ENCODE assay signal across 1 cellular context in the genomic region with DNA sequence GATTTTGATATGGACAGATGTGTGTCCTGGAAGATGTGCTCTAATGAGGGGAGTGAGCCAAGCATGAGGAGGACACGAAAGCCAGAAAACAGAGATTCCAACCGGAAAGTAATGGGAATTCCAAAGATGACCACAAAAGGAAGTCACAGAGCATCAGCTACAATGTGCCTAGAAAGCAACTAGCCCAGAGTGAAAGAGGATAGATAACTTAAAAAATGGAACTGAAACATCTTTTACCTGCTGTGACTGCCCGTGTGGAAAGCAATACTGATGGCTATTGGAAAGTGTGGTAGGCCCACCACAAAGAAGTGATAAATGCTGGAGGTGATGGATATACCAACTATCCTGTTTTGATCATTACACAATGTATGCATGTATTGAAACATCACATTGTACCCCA.
TF ChIP-seq lines count a peak whose summit lies in the region.

No MANE protein-coding gene starts in this region.

TF ChIP-seq in GM23338, 12 proteins besides CTCF, POLR2A, EP300 and RAD21:
- TF ChIP-seq ZNF462 (CRISPR knock-in tag; IDR thresholded peaks at IDR 0.05) (no peak), POLR2AphosphoS5 (IDR thresholded peaks at IDR 0.05; ENCODE audit: low read depth) (no peak), ZNF331 (CRISPR knock-in tag; IDR thresholded peaks at IDR 0.05; ENCODE audit: low read depth) (no peak), EZH2 (IDR thresholded peaks at IDR 0.05; ENCODE audit: low read depth, unreplicated experiment) (no peak), ZNF114 (CRISPR knock-in tag; IDR thresholded peaks at IDR 0.05) (no peak), NANOG (IDR thresholded peaks at IDR 0.05; ENCODE audit: borderline replicate concordance) (no peak), EZH2phosphoT487 (IDR thresholded peaks at IDR 0.05; ENCODE audit: unreplicated experiment) (no peak), STAT1 (IDR thresholded peaks at IDR 0.05; ENCODE audit: unreplicated experiment) (no peak), JUNB (IDR thresholded peaks at IDR 0.05; ENCODE audit: unreplicated experiment) (no peak)
- TF ChIP-seq, protein P1, sequence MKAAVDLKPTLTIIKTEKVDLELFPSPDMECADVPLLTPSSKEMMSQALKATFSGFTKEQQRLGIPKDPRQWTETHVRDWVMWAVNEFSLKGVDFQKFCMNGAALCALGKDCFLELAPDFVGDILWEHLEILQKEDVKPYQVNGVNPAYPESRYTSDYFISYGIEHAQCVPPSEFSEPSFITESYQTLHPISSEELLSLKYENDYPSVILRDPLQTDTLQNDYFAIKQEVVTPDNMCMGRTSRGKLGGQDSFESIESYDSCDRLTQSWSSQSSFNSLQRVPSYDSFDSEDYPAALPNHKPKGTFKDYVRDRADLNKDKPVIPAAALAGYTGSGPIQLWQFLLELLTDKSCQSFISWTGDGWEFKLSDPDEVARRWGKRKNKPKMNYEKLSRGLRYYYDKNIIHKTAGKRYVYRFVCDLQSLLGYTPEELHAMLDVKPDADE (IDR thresholded peaks at IDR 0.05) = no peak
- TF ChIP-seq, protein P2, sequence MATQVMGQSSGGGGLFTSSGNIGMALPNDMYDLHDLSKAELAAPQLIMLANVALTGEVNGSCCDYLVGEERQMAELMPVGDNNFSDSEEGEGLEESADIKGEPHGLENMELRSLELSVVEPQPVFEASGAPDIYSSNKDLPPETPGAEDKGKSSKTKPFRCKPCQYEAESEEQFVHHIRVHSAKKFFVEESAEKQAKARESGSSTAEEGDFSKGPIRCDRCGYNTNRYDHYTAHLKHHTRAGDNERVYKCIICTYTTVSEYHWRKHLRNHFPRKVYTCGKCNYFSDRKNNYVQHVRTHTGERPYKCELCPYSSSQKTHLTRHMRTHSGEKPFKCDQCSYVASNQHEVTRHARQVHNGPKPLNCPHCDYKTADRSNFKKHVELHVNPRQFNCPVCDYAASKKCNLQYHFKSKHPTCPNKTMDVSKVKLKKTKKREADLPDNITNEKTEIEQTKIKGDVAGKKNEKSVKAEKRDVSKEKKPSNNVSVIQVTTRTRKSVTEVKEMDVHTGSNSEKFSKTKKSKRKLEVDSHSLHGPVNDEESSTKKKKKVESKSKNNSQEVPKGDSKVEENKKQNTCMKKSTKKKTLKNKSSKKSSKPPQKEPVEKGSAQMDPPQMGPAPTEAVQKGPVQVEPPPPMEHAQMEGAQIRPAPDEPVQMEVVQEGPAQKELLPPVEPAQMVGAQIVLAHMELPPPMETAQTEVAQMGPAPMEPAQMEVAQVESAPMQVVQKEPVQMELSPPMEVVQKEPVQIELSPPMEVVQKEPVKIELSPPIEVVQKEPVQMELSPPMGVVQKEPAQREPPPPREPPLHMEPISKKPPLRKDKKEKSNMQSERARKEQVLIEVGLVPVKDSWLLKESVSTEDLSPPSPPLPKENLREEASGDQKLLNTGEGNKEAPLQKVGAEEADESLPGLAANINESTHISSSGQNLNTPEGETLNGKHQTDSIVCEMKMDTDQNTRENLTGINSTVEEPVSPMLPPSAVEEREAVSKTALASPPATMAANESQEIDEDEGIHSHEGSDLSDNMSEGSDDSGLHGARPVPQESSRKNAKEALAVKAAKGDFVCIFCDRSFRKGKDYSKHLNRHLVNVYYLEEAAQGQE (IDR thresholded peaks at IDR 0.05; ENCODE audit: unreplicated experiment) = no peak
